Comparison of ENCODE assay signal across 14 cellular contexts in the genomic region with DNA sequence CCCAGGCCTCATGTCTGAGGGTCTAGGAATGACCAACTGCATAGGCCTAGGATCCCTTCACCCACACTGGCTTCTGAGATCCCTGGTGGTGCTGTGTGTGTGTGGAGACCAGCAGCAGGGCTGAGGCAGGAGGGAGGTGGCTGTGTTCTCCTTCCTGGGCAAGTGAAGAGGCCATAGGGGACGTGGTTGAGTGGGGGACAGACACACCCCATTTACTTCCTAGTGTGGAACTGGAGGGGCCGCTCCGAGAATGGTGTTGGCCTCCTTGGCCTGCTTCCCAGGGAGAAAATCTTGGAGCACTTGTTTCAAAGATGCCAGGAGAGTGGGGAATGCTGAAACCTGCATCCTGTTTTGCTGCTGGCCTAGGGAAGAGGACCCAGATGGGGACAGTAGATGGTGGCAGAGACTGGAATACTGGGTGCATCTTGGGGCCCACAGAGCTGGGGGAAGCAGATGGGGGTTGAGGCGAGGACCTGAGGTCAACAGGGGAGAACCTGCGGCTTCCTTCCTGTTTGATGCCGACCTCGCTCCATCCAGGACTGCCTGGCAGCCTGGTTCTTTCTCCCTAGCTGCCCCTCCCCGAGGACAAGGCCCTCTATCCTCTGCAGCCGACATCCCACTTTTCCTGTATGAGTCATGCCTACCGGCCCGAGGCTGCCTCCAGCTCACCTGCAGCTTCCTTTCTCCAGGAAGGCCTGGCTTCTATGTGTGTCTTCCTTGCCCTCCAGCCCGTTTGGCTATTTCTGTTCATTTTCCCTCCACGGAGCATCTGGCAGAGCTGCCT. TPM values are rescaled to one million over a fixed set of nuclear protein-coding genes. Genes with fewer than 3 reads are reported as not detected.
DNase-seq lines count a peak whose midpoint lies in the region; ATAC-seq, FAIRE-seq and TF ChIP-seq lines count a peak whose summit lies in the region.
"Had no signal": no experiment of that assay in that cellular context is flagged by ENCODE, and none has a peak within 500 bp of the region (broad histone marks: within the 10 kb centered on the region; RNA-seq: fewer than 3 reads in every experiment).

No MANE protein-coding gene starts in this region.

- TF ChIP-seq CTCF in right atrium auricular region (IDR thresholded peaks at IDR 0.05) = no peak

- peak overlapping the region; percentile 48 to 80 for H3K27ac ChIP-seq in right atrium auricular region
- peak overlapping the region in 11 of 21 experiments; percentile 6 to 59 (median 13) for H3K27ac ChIP-seq in skin epidermis
- H3K27ac ChIP-seq: colonic mucosa, right lobe of liver had no signal

- TF ChIP-seq POLR2A in H54 (IDR thresholded peaks at IDR 0.05; ENCODE audit: low read depth, low read length) = no peak

- H3K4me3 ChIP-seq in right atrium auricular region (no peak overlapping the region), skin epidermis (no peak overlapping the region)
- H3K4me3 ChIP-seq: colonic mucosa, K562, right lobe of liver had no signal

- DNase-seq in H54 (ENCODE audit: insufficient read length, low spot score) (peak; percentile 86), right atrium auricular region (ENCODE audit: low spot score) (no peak), hippocampal formation (lab: John Stamatoyannopoulos, UW) (no peak)
- DNase-seq: colonic mucosa, NCI-H774, right lobe of liver had no signal

- peak; percentile 43 for FAIRE-seq in H54 (lab: Jason Lieb, UNC)
- FAIRE-seq: K562 had no signal

- ATAC-seq in SK-N-SH treated with all-trans-retinoic acid at 6 μM for 48 hours (peak; percentile 73), HG03460 (IDR thresholded peaks at IDR 0.05; ENCODE audit: unreplicated experiment) (no peak), GM21619 (IDR thresholded peaks at IDR 0.05; ENCODE audit: unreplicated experiment) (no peak), GM21576 (IDR thresholded peaks at IDR 0.05; ENCODE audit: unreplicated experiment) (no peak)
- ATAC-seq: K562; stimulated activated memory B cell treated with anti-CD40 and anti-IgM and Interleukin-4, amounts not matched to agents 10 μg/mL and 1 μg/mL and 100 μg/mL, for 72 hours had no signal

- H3K36me3 ChIP-seq in right atrium auricular region = no peaks in the 10 kb centered on the region
- H3K36me3 ChIP-seq: colonic mucosa, right lobe of liver had no signal

- H3K4me1 ChIP-seq in right atrium auricular region = peaks cover 0 to 73% of the 10 kb centered on the region in 2 donors
- H3K4me1 ChIP-seq: colonic mucosa had no signal

- no peaks in the 10 kb centered on the region for H3K27me3 ChIP-seq in right atrium auricular region
- H3K27me3 ChIP-seq: colonic mucosa, right lobe of liver had no signal

- no peaks in the 10 kb centered on the region for H3K9me3 ChIP-seq in right atrium auricular region
- H3K9me3 ChIP-seq: colonic mucosa, right lobe of liver had no signal

TF ChIP-seq in SK-N-SH treated with all-trans-retinoic acid at 6 μM for 48 hours, 23 proteins besides CTCF, POLR2A, EP300 and RAD21:
- no peak for TF ChIP-seq ZNF565 (CRISPR knock-in tag; conservative IDR thresholded peaks at IDR 0.05; ENCODE audit: low read depth)
- TF ChIP-seq, protein P1, sequence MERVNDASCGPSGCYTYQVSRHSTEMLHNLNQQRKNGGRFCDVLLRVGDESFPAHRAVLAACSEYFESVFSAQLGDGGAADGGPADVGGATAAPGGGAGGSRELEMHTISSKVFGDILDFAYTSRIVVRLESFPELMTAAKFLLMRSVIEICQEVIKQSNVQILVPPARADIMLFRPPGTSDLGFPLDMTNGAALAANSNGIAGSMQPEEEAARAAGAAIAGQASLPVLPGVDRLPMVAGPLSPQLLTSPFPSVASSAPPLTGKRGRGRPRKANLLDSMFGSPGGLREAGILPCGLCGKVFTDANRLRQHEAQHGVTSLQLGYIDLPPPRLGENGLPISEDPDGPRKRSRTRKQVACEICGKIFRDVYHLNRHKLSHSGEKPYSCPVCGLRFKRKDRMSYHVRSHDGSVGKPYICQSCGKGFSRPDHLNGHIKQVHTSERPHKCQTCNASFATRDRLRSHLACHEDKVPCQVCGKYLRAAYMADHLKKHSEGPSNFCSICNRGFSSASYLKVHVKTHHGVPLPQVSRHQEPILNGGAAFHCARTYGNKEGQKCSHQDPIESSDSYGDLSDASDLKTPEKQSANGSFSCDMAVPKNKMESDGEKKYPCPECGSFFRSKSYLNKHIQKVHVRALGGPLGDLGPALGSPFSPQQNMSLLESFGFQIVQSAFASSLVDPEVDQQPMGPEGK (CRISPR knock-in tag; IDR thresholded peaks at IDR 0.05; ENCODE audit: borderline replicate concordance) = no peak

RNA-seq across cellular contexts. Expression of a gene that starts 19.2 kb away (rescaled TPM):
- total RNA-seq in right atrium auricular region = 10 to 100 TPM; 26.7 to 30.7 TPM

RNA-seq across cellular contexts. Expression of a gene that starts 19.7 kb away (rescaled TPM):
- 10 to 100 TPM; 48.0 to 51.8 TPM for total RNA-seq in right atrium auricular region

RNA-seq across cellular contexts. Expression of a gene that starts 54.6 kb away (rescaled TPM):
- 100 to 1,000 TPM in 1 of 2 donors, 10 to 100 TPM in 1; 25.7 to 204 TPM for total RNA-seq in right atrium auricular region
- total RNA-seq: activated T-helper 1 cell treated with anti-CD3 and anti-CD28 coated beads, Interleukin-12 subunit alpha, Interleukin-12 subunit beta, Interleukin-2, Interleukin-4 antibody, amounts not matched to agents 30 ng/mL and 10 ng/mL and 1 ng/mL, durations not matched to agents 14 hours and 24 hours and 36 hours; K562 had no signal
